8 cellular contexts compared by ENCODE assay signal in the genomic region with DNA sequence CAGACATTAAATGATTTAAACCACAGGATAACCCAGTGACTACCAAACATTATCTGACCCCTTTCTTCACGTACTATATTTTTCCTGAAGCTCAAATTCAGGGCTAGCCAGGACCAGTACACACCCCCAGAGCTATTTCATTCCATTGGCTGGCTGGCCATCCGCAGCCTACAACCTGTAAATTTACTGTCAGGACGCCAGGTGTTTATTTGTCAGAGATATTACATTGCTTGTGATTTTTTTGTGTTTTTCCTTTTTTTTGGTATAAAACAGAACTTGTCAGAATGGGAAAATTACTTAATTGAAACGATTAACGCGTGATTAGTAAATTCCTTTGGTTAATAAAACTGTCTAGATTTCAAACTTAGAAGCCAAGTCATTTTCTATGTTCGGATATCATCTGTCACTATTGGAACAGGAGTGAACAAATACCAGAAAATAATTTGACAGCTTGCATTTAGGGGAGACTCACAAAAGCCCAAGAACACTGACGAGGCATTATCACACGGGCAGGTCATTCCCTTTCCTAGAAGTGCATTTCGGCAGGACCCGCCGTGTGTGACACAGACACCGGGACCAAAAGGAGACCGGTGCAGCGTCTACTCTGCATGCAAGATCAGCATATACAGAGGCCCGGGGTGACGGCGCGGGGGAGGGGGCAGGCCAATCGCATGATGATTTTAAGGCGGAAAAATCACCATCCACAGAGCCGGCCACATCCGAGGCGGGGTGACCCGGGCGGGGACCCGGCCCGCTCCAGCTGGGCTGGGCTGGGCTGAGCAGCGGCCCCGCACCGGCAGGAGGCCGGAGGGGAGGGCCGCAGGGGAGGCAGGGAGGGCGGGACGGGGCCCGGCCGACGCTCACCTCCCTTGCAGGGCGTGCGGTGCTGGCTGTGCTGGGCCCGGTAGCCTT. TPM values are rescaled to one million over a fixed set of nuclear protein-coding genes. Genes with fewer than 3 reads are reported as not detected.
DNase-seq lines count a peak whose midpoint lies in the region; ATAC-seq and TF ChIP-seq lines count a peak whose summit lies in the region.

No MANE protein-coding gene starts in this region.

- POLR2A ChIA-PET in BJ (lab: Charles Lee), result no interaction called here

- intact Hi-C loops in head of caudate nucleus (cut with DNase I) (loop anchor here (5.0 to 10.0 kb wide), 2 partner anchors 41 to 159 kb away; no protein-coding TSS in a partner anchor), ovary (cut with DNase I) (loop anchor here in 2 of 4 donors (5.0 to 10.0 kb wide), 3 partner anchors 121 to 159 kb away; a partner anchor contains a TSS)

- H3K36me3 ChIP-seq in BJ (ENCODE audit: control insufficient read depth, insufficient read depth, low read length) (no peaks in the 10 kb centered on the region), SJCRH30 (peaks cover 7% of the 10 kb centered on the region), ovary (no peaks in the 10 kb centered on the region), thymus (ENCODE audit: control insufficient read depth, insufficient read depth) (no peaks in the 10 kb centered on the region)

- peak overlapping the region; percentile 57 for H3K4me3 ChIP-seq in BJ (ENCODE audit: low read depth, low read length)
- H3K4me3 ChIP-seq in SJCRH30, result peak overlapping the region; percentile 76
- peak overlapping the region; percentile 83 for H3K4me3 ChIP-seq in ovary
- peak overlapping the region; percentile 91 for H3K4me3 ChIP-seq in thymus (ENCODE audit: low read length)

- CTCF ChIA-PET in BJ (lab: Yijun Ruan, JAX), result interaction anchor here (1.2 kb wide), 1 partner anchor 133 kb away, joined by 5 read pairs; no protein-coding TSS in a partner anchor

- ATAC-seq in GM19043 (IDR thresholded peaks at IDR 0.05; ENCODE audit: low read depth, unreplicated experiment) (peak; percentile 18), HG03280 (IDR thresholded peaks at IDR 0.05; ENCODE audit: unreplicated experiment) (peak; percentile 30)

- H3K27me3 ChIP-seq in BJ (ENCODE audit: control insufficient read depth, insufficient read depth, low read length) (no peaks in the 10 kb centered on the region), SJCRH30 (no peaks in the 10 kb centered on the region), ovary (no peaks in the 10 kb centered on the region), thymus (ENCODE audit: control insufficient read depth, insufficient read depth) (no peaks in the 10 kb centered on the region)

- peak overlapping the region; percentile 94 for H3K4me3 Mint-ChIP-seq in activated naive CD4-positive, alpha-beta T cell treated with anti-CD3 and anti-CD28 coated beads, Interleukin-2, amount 50 U/mL, for 24 hours

- peaks cover 10% of the 10 kb centered on the region for H3K36me3 Mint-ChIP-seq in activated naive CD4-positive, alpha-beta T cell treated with anti-CD3 and anti-CD28 coated beads, Interleukin-2, amount 50 U/mL, for 24 hours

- H3K27ac ChIP-seq in SJCRH30 (peak overlapping the region; percentile 54), ovary (peak overlapping the region; percentile 94 to 96), thymus (ENCODE audit: low read depth) (peak overlapping the region; percentile 53)

- peak overlapping the region; percentile 94 for H3K27ac Mint-ChIP-seq in activated naive CD4-positive, alpha-beta T cell treated with anti-CD3 and anti-CD28 coated beads, Interleukin-2, amount 50 U/mL, for 24 hours

- peaks cover 63% of the 10 kb centered on the region for H3K4me1 Mint-ChIP-seq in activated naive CD4-positive, alpha-beta T cell treated with anti-CD3 and anti-CD28 coated beads, Interleukin-2, amount 50 U/mL, for 24 hours

- DNase-seq in BJ (ENCODE audit: low read depth) (no peak), SJCRH30 (peak; percentile 48 to 50), head of caudate nucleus (peak; percentile 25 to 83 (median 60)), ovary (peak; percentile 53 to 73 (median 67))

- TF ChIP-seq CTCF in BJ (IDR thresholded peaks at IDR 0.05; ENCODE audit: insufficient read depth, low read depth, low read length) (no peak), ovary (IDR thresholded peaks at IDR 0.05) (no peak)

- H3K9me3 ChIP-seq in SJCRH30 (replicated peaks) (no peaks in the 10 kb centered on the region), ovary (no peaks in the 10 kb centered on the region), thymus (ENCODE audit: control insufficient read depth) (no peaks in the 10 kb centered on the region)

- WGBS in ovary, 3 donors, result 0 to 2% (median 1%) methylated on average over 29 to 41 of the region's 41 CpGs
- WGBS in thymus, result 3% methylated on average over 41 of the region's 41 CpGs

- H3K4me1 ChIP-seq in SJCRH30, result peaks cover 4% of the 10 kb centered on the region; the same call in 1 of the 2 replicates
- H3K4me1 ChIP-seq in ovary (ENCODE audit: insufficient read depth), result peaks cover 6% of the 10 kb centered on the region
- peaks cover 15% of the 10 kb centered on the region for H3K4me1 ChIP-seq in thymus (ENCODE audit: control insufficient read depth, insufficient read depth, low read length)

- H3K9me3 Mint-ChIP-seq in activated naive CD4-positive, alpha-beta T cell treated with anti-CD3 and anti-CD28 coated beads, Interleukin-2, amount 50 U/mL, for 24 hours, result no peaks in the 10 kb centered on the region

- H3K27me3 Mint-ChIP-seq in activated naive CD4-positive, alpha-beta T cell treated with anti-CD3 and anti-CD28 coated beads, Interleukin-2, amount 50 U/mL, for 24 hours, result no peaks in the 10 kb centered on the region

- no peak for TF ChIP-seq POLR2A in ovary (IDR thresholded peaks at IDR 0.05)

- TF ChIP-seq EP300 in ovary (IDR thresholded peaks at IDR 0.05), result no peak

RNA-seq across cellular contexts. Expression of a gene that starts 0.9 kb away (rescaled TPM):
- polyA plus RNA-seq in BJ (2011; rRNA removed) (78.6 and 99.5 TPM in 2 replicates), ovary (100 to 1,000 TPM in 1 of 2 donors, 10 to 100 TPM in 1; 92.2 to 164 TPM), thymus (65.9 TPM)
- 50.4 and 52.1 TPM in 2 replicates for polyA minus RNA-seq in BJ (2011; rRNA and poly(A)+ RNA removed)
- total RNA-seq in SJCRH30 (2014; rRNA removed; shearing (Covaris generic)), result 152 and 155 TPM in 2 replicates
- 100 to 1,000 TPM; 116 to 142 (median 130) TPM for total RNA-seq in ovary

RNA-seq across cellular contexts. Expression of a gene that starts 1.3 kb away (rescaled TPM):
- polyA plus RNA-seq in BJ (2011; rRNA removed), result 7.7 and 15.9 TPM in 2 replicates
- 7.3 and 7.7 TPM in 2 replicates for polyA minus RNA-seq in BJ (2011; rRNA and poly(A)+ RNA removed)
- 39.2 and 42.9 TPM in 2 replicates for total RNA-seq in SJCRH30 (2014; rRNA removed; shearing (Covaris generic))
- total RNA-seq in ovary, result 10 to 100 TPM; 16.7 to 32.3 (median 26.8) TPM
- 10 to 100 TPM; 11.5 to 13.5 TPM for polyA plus RNA-seq in ovary
- polyA plus RNA-seq in thymus, result 17.9 TPM
